10 cellular contexts compared by ENCODE assay signal in the genomic region with DNA sequence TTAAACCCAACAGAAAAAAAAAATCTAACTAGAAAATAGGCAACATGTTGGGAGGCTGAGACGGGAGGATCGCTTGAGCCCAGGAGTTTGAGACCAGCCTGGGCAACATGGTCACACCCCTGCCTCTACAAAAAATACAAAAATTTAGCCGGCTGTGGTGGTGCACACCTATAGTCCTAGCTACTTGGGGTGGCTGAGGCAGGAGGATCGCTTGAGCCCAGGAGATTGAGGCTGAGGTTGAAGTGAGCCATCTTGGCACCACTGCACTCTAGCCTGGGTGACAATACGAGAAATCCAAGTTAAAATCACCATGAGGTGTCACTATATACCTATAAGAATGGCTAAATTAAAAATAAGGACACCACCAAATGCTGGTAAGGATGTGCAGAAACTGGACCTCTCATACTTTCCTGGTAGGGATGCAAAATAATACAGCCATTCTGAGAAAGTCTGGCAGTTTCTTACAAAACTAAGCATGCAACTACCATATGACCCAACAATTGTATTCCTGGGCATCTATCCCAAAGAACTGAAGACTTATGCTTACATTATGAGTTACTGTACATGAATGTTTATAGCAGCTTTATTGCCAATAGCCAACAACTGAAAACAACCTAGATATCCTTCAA. TPM values are rescaled to one million over a fixed set of nuclear protein-coding genes. Genes with fewer than 3 reads are reported as not detected.
DNase-seq lines count a peak whose midpoint lies in the region; ATAC-seq and TF ChIP-seq lines count a peak whose summit lies in the region.
"Had no signal": no experiment of that assay in that cellular context is flagged by ENCODE, and none has a peak within 500 bp of the region (broad histone marks: within the 10 kb centered on the region; RNA-seq: fewer than 3 reads in every experiment).

No MANE protein-coding gene starts in this region.

- no peaks in the 10 kb centered on the region for H3K27me3 ChIP-seq in MM.1S (replicated peaks; ENCODE audit: insufficient read depth, low read length)

- intact Hi-C loops in Calu3 (cut with micrococcal nuclease; ENCODE audit: unreplicated experiment) (loop anchor here (2.0 to 5.0 kb wide), 2 partner anchors 106 to 125 kb away; no protein-coding TSS in a partner anchor), natural killer cell (cut with micrococcal nuclease) (no loop called here)

- H3K4me1 Mint-ChIP-seq in Calu3 (ENCODE audit: low read depth, unreplicated experiment) (peaks cover 26% of the 10 kb centered on the region), natural killer cell (peaks cover 5 to 7% of the 10 kb centered on the region in 2 donors)
- peaks cover 20% of the 10 kb centered on the region for H3K4me1 Mint-ChIP-seq in activated T-cell treated with anti-CD3 and anti-CD28 coated beads, Interleukin-2, amount 50 U/mL, for 24 hours (ENCODE audit: low read depth)

- H3K4me1 ChIP-seq in MM.1S (ENCODE audit: low read length): peaks cover 38% of the 10 kb centered on the region

- H3K4me2 ChIP-seq in MM.1S (ENCODE audit: low read depth, low read length): peak overlapping the region; percentile 81

- H2AFZ ChIP-seq in MM.1S (ENCODE audit: low read length): no peak overlapping the region

- H3K36me3 Mint-ChIP-seq in Calu3 (ENCODE audit: insufficient read depth, unreplicated experiment) (peaks cover 47% of the 10 kb centered on the region), natural killer cell (no peaks in the 10 kb centered on the region)
- no peaks in the 10 kb centered on the region for H3K36me3 Mint-ChIP-seq in activated T-cell treated with anti-CD3 and anti-CD28 coated beads, Interleukin-2, amount 50 U/mL, for 24 hours (ENCODE audit: low read depth)

- no peak overlapping the region; the same call in 1 of the 2 replicates for H3K27ac ChIP-seq in MM.1S (ENCODE audit: low read length)

- peaks cover 24% of the 10 kb centered on the region for H3F3A ChIP-seq in MM.1S (ENCODE audit: insufficient read depth, low read length)

- no peak for TF ChIP-seq CTCF in Calu3 (IDR thresholded peaks at IDR 0.05; ENCODE audit: unreplicated experiment)
- peak; percentile 45 for TF ChIP-seq CTCF in MM.1S (IDR thresholded peaks at IDR 0.05; ENCODE audit: low read length)
- no peak for TF ChIP-seq CTCF in natural killer cell (IDR thresholded peaks at IDR 0.05)

- no peaks in the 10 kb centered on the region for H3K9me3 ChIP-seq in MM.1S (replicated peaks; ENCODE audit: insufficient read depth, low read length)

- peak overlapping the region; percentile 95 for H3K4me3 ChIP-seq in MM.1S (ENCODE audit: low read length)

- H3K9me3 Mint-ChIP-seq in Calu3 (ENCODE audit: low read depth, unreplicated experiment) (no peaks in the 10 kb centered on the region), natural killer cell (peaks cover 3% of the 10 kb centered on the region in 2 donors)
- no peaks in the 10 kb centered on the region for H3K9me3 Mint-ChIP-seq in activated T-cell treated with anti-CD3 and anti-CD28 coated beads, Interleukin-2, amount 50 U/mL, for 24 hours
- H3K9me3 Mint-ChIP-seq: activated naive CD8-positive, alpha-beta T cell treated with anti-CD3 and anti-CD28 coated beads, Interleukin-2, amount 10 ng/mL, durations not matched to agents 7 days and 5 days had no signal

- H3K27me3 Mint-ChIP-seq in Calu3 (ENCODE audit: unreplicated experiment) (no peaks in the 10 kb centered on the region), natural killer cell (ENCODE audit: low read depth in 2 of 2) (peaks cover 44 to 67% of the 10 kb centered on the region in 2 donors)
- peaks cover 78% of the 10 kb centered on the region for H3K27me3 Mint-ChIP-seq in activated T-cell treated with anti-CD3 and anti-CD28 coated beads, Interleukin-2, amount 50 U/mL, for 24 hours

- CTCF ChIA-PET in Calu3 (lab: Charles Lee): interaction anchor here (0.6 kb wide), 1 partner anchor 91 kb away, joined by 4 read pairs; no protein-coding TSS in a partner anchor

- no peaks in the 10 kb centered on the region for H4K20me1 ChIP-seq in MM.1S (ENCODE audit: insufficient read depth, low read length)

- no peaks in the 10 kb centered on the region for H3K36me3 ChIP-seq in MM.1S (replicated peaks; ENCODE audit: insufficient read depth, low read length)

- peak overlapping the region; percentile 91; the same call in 1 of the 2 replicates for H3K9ac ChIP-seq in MM.1S (ENCODE audit: low read length)

- H3K79me2 ChIP-seq in MM.1S (ENCODE audit: low read length): peaks cover 84% of the 10 kb centered on the region

- ATAC-seq in natural killer cell: no peak
- no peak for ATAC-seq in HG02852 (IDR thresholded peaks at IDR 0.05; ENCODE audit: unreplicated experiment)

- peak overlapping the region; percentile 92 for H3K27ac Mint-ChIP-seq in Calu3 (ENCODE audit: unreplicated experiment)
- H3K27ac Mint-ChIP-seq in natural killer cell: no peak overlapping the region
- no peak overlapping the region for H3K27ac Mint-ChIP-seq in activated T-cell treated with anti-CD3 and anti-CD28 coated beads, Interleukin-2, amount 50 U/mL, for 24 hours
- H3K27ac Mint-ChIP-seq: activated naive CD8-positive, alpha-beta T cell treated with anti-CD3 and anti-CD28 coated beads, Interleukin-2, amount 10 ng/mL, durations not matched to agents 7 days and 5 days had no signal

- no peaks in the 10 kb centered on the region for H3K9me2 ChIP-seq in MM.1S (replicated peaks; ENCODE audit: insufficient read depth, low read length)

- H3K4me3 Mint-ChIP-seq in Calu3 (ENCODE audit: low read depth, unreplicated experiment): peak overlapping the region; percentile 73
- peak overlapping the region; percentile 55 for H3K4me3 Mint-ChIP-seq in natural killer cell
- H3K4me3 Mint-ChIP-seq in activated T-cell treated with anti-CD3 and anti-CD28 coated beads, Interleukin-2, amount 50 U/mL, for 24 hours: no peak overlapping the region
- H3K4me3 Mint-ChIP-seq: activated naive CD8-positive, alpha-beta T cell treated with anti-CD3 and anti-CD28 coated beads, Interleukin-2, amount 10 ng/mL, durations not matched to agents 7 days and 5 days had no signal

- no TSS peak for BruUV-seq in Calu3 (replicated peaks; lab: Mats Ljungman, UMichigan)

- DNase-seq in Calu3 (no peak), MM.1S (peak; percentile 66), dermis blood vessel endothelial cell (peak; percentile 48), natural killer cell (no peak), cerebellar cortex (ENCODE audit: low spot score) (no peak)
- DNase-seq in activated T-cell treated with anti-CD3 and anti-CD28 coated beads, Interleukin-2, amount 50 U/mL, for 24 hours: no peak
- no peak for DNase-seq in activated effector memory CD4-positive, alpha-beta T cell treated with anti-CD3 and anti-CD28 coated beads, Interleukin-2, amount 50 U/mL, for 16 hours
- DNase-seq: activated naive CD8-positive, alpha-beta T cell treated with anti-CD3 and anti-CD28 coated beads, Interleukin-2, amount 10 ng/mL, durations not matched to agents 7 days and 5 days; occipital lobe had no signal

RNA-seq across cellular contexts. Expression of a gene that starts 2.2 kb away (rescaled TPM):
- total RNA-seq in Calu3 (2022) (64.3 and 72.2 TPM in 2 replicates), dermis blood vessel endothelial cell (149 and 179 TPM in 2 replicates), natural killer cell (1 to 10 TPM in 1 of 3 donors, under 1 TPM in 2; 0.25 to 2.6 (median 0.33) TPM)

RNA-seq across cellular contexts. Expression of a gene that starts 2.6 kb away (rescaled TPM):
- total RNA-seq in Calu3 (2022) (18.9 and 19.1 TPM in 2 replicates), dermis blood vessel endothelial cell (11.1 and 14.3 TPM in 2 replicates), natural killer cell (under 1 TPM; 0.16 to 0.32 (median 0.23) TPM)

Comparison
In these comparisons a context has a peak if more than half of its experiments do, and no peak if none do; other contexts are left out.
1. DNase-seq: peak in MM.1S (single experiment) and dermis blood vessel endothelial cell (single experiment); none in Calu3 (single experiment), natural killer cell (single experiment), activated T-cell treated with anti-CD3 and anti-CD28 coated beads, Interleukin-2, amount 50 U/mL, for 24 hours (single experiment), cerebellar cortex (single experiment) and activated effector memory CD4-positive, alpha-beta T cell treated with anti-CD3 and anti-CD28 coated beads, Interleukin-2, amount 50 U/mL, for 16 hours (single experiment).
2. RNA of a gene that starts 2.2 kb away (total RNA-seq): 149 to 179 TPM in dermis blood vessel endothelial cell and 64.3 to 72.2 TPM in Calu3; 0.25 to 2.6 TPM in natural killer cell; every median in the first group is over 10 times any median in the second.